ENCODE assay signal across 1 cellular context in the genomic region with DNA sequence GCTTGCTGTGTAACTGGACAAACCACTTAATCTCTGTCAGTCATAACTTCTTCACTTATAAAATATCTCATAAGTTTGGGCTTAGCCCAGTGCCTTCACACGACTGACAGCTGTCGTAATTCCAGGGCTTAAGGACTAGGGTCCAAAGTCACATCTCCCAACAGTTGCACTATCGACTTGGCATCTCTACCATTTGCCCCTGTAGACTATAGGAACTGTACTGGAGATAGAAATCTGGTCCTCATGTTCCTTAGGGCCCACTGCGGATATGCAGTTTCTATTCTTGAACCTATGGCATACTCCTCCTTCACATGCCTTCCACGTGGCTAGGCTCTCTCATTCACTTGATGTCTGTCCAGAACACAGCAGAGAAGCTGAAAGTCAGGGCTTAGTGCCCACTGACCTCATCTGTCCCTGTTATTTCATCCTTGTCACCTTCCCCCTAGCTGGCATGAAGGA.
TF ChIP-seq lines count a peak whose summit lies in the region.

No MANE protein-coding gene starts in this region.

TF ChIP-seq in HepG2, 621 proteins besides CTCF, POLR2A, EP300 and RAD21 (continues in another document):
- peak; percentile 20; the same call in 1 of the 2 replicates for TF ChIP-seq ZMYM3 (CRISPR knock-in tag; IDR thresholded peaks at IDR 0.05)
- no peak for TF ChIP-seq CBX1 (IDR thresholded peaks at IDR 0.05; ENCODE audit: low read depth)
- TF ChIP-seq NR3C1 (CRISPR knock-in tag; IDR thresholded peaks at IDR 0.05) = no peak
- TF ChIP-seq ZNF660 (CRISPR knock-in tag; IDR thresholded peaks at IDR 0.05; ENCODE audit: borderline replicate concordance, low read depth) = no peak
- TF ChIP-seq HDAC2 (CRISPR knock-in tag; IDR thresholded peaks at IDR 0.05) = no peak
- TF ChIP-seq TSC22D2 (CRISPR knock-in tag; IDR thresholded peaks at IDR 0.05; ENCODE audit: borderline replicate concordance) = no peak
- TF ChIP-seq ZNF816 (CRISPR knock-in tag; IDR thresholded peaks at IDR 0.05; ENCODE audit: borderline replicate concordance) = no peak
- TF ChIP-seq ZBTB21 (CRISPR knock-in tag; IDR thresholded peaks at IDR 0.05) = no peak
- no peak for TF ChIP-seq MAFG (CRISPR knock-in tag; IDR thresholded peaks at IDR 0.05)
- no peak for TF ChIP-seq ZNF598 (CRISPR knock-in tag; IDR thresholded peaks at IDR 0.05; ENCODE audit: borderline replicate concordance)
- no peak for TF ChIP-seq ZNF333 (CRISPR knock-in tag; IDR thresholded peaks at IDR 0.05; ENCODE audit: borderline replicate concordance)
- TF ChIP-seq ZNF550 (CRISPR knock-in tag; IDR thresholded peaks at IDR 0.05; ENCODE audit: borderline replicate concordance) = no peak
- TF ChIP-seq ZNF451 (CRISPR knock-in tag; IDR thresholded peaks at IDR 0.05) = no peak
- TF ChIP-seq ZNF772 (CRISPR knock-in tag; IDR thresholded peaks at IDR 0.05) = no peak
- no peak for TF ChIP-seq ARNTL (CRISPR knock-in tag; IDR thresholded peaks at IDR 0.05)
- TF ChIP-seq, protein P1, sequence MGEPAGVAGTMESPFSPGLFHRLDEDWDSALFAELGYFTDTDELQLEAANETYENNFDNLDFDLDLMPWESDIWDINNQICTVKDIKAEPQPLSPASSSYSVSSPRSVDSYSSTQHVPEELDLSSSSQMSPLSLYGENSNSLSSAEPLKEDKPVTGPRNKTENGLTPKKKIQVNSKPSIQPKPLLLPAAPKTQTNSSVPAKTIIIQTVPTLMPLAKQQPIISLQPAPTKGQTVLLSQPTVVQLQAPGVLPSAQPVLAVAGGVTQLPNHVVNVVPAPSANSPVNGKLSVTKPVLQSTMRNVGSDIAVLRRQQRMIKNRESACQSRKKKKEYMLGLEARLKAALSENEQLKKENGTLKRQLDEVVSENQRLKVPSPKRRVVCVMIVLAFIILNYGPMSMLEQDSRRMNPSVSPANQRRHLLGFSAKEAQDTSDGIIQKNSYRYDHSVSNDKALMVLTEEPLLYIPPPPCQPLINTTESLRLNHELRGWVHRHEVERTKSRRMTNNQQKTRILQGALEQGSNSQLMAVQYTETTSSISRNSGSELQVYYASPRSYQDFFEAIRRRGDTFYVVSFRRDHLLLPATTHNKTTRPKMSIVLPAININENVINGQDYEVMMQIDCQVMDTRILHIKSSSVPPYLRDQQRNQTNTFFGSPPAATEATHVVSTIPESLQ (CRISPR knock-in tag; conservative IDR thresholded peaks at IDR 0.05) = no peak
- no peak for TF ChIP-seq AHR (CRISPR knock-in tag; IDR thresholded peaks at IDR 0.05)
- no peak for TF ChIP-seq ZNF782 (CRISPR knock-in tag; IDR thresholded peaks at IDR 0.05; ENCODE audit: borderline replicate concordance)
- TF ChIP-seq ZNF543 (CRISPR knock-in tag; IDR thresholded peaks at IDR 0.05) = no peak
- no peak for TF ChIP-seq SOX5 (CRISPR knock-in tag; IDR thresholded peaks at IDR 0.05; ENCODE audit: borderline replicate concordance)
- no peak for TF ChIP-seq BCL6 (CRISPR knock-in tag; IDR thresholded peaks at IDR 0.05)
- no peak for TF ChIP-seq RFXANK (CRISPR knock-in tag; IDR thresholded peaks at IDR 0.05)
- peak; percentile 70; the same call in 1 of the 2 replicates for TF ChIP-seq ZNF331 (CRISPR knock-in tag; IDR thresholded peaks at IDR 0.05)
- no peak for TF ChIP-seq ZKSCAN1 (IDR thresholded peaks at IDR 0.05; ENCODE audit: low read length)
- TF ChIP-seq ARNT (IDR thresholded peaks at IDR 0.05) = no peak
- TF ChIP-seq, protein P2, sequence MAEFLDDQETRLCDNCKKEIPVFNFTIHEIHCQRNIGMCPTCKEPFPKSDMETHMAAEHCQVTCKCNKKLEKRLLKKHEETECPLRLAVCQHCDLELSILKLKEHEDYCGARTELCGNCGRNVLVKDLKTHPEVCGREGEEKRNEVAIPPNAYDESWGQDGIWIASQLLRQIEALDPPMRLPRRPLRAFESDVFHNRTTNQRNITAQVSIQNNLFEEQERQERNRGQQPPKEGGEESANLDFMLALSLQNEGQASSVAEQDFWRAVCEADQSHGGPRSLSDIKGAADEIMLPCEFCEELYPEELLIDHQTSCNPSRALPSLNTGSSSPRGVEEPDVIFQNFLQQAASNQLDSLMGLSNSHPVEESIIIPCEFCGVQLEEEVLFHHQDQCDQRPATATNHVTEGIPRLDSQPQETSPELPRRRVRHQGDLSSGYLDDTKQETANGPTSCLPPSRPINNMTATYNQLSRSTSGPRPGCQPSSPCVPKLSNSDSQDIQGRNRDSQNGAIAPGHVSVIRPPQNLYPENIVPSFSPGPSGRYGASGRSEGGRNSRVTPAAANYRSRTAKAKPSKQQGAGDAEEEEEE (CRISPR knock-in tag; IDR thresholded peaks at IDR 0.05; ENCODE audit: borderline replicate concordance) = peak; percentile 49; the same call in 1 of the 2 replicates
- TF ChIP-seq ZNF263 (CRISPR knock-in tag; IDR thresholded peaks at IDR 0.05) = no peak
- no peak for TF ChIP-seq TCF7L2 (IDR thresholded peaks at IDR 0.05; ENCODE audit: low read depth, low read length)
- TF ChIP-seq, protein P3, sequence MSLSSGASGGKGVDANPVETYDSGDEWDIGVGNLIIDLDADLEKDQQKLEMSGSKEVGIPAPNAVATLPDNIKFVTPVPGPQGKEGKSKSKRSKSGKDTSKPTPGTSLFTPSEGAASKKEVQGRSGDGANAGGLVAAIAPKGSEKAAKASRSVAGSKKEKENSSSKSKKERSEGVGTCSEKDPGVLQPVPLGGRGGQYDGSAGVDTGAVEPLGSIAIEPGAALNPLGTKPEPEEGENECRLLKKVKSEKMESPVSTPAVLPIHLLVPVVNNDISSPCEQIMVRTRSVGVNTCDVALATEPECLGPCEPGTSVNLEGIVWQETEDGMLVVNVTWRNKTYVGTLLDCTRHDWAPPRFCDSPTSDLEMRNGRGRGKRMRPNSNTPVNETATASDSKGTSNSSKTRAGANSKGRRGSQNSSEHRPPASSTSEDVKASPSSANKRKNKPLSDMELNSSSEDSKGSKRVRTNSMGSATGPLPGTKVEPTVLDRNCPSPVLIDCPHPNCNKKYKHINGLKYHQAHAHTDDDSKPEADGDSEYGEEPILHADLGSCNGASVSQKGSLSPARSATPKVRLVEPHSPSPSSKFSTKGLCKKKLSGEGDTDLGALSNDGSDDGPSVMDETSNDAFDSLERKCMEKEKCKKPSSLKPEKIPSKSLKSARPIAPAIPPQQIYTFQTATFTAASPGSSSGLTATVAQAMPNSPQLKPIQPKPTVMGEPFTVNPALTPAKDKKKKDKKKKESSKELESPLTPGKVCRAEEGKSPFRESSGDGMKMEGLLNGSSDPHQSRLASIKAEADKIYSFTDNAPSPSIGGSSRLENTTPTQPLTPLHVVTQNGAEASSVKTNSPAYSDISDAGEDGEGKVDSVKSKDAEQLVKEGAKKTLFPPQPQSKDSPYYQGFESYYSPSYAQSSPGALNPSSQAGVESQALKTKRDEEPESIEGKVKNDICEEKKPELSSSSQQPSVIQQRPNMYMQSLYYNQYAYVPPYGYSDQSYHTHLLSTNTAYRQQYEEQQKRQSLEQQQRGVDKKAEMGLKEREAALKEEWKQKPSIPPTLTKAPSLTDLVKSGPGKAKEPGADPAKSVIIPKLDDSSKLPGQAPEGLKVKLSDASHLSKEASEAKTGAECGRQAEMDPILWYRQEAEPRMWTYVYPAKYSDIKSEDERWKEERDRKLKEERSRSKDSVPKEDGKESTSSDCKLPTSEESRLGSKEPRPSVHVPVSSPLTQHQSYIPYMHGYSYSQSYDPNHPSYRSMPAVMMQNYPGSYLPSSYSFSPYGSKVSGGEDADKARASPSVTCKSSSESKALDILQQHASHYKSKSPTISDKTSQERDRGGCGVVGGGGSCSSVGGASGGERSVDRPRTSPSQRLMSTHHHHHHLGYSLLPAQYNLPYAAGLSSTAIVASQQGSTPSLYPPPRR (CRISPR knock-in tag; IDR thresholded peaks at IDR 0.05; ENCODE audit: borderline replicate concordance) = no peak
- no peak for TF ChIP-seq ZKSCAN5 (CRISPR knock-in tag; IDR thresholded peaks at IDR 0.05)
- TF ChIP-seq, protein P4, sequence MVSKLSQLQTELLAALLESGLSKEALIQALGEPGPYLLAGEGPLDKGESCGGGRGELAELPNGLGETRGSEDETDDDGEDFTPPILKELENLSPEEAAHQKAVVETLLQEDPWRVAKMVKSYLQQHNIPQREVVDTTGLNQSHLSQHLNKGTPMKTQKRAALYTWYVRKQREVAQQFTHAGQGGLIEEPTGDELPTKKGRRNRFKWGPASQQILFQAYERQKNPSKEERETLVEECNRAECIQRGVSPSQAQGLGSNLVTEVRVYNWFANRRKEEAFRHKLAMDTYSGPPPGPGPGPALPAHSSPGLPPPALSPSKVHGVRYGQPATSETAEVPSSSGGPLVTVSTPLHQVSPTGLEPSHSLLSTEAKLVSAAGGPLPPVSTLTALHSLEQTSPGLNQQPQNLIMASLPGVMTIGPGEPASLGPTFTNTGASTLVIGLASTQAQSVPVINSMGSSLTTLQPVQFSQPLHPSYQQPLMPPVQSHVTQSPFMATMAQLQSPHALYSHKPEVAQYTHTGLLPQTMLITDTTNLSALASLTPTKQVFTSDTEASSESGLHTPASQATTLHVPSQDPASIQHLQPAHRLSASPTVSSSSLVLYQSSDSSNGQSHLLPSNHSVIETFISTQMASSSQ (IDR thresholded peaks at IDR 0.05; ENCODE audit: low read depth) = no peak
- TF ChIP-seq, protein P4 (CRISPR knock-in tag; IDR thresholded peaks at IDR 0.05; ENCODE audit: borderline replicate concordance) = no peak
- TF ChIP-seq, protein P5, sequence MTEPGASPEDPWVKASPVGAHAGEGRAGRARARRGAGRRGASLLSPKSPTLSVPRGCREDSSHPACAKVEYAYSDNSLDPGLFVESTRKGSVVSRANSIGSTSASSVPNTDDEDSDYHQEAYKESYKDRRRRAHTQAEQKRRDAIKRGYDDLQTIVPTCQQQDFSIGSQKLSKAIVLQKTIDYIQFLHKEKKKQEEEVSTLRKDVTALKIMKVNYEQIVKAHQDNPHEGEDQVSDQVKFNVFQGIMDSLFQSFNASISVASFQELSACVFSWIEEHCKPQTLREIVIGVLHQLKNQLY (CRISPR knock-in tag; IDR thresholded peaks at IDR 0.05) = no peak
- TF ChIP-seq SIN3B (IDR thresholded peaks at IDR 0.05; ENCODE audit: low read length) = no peak
- no peak for TF ChIP-seq ZBTB3 (CRISPR knock-in tag; IDR thresholded peaks at IDR 0.05; ENCODE audit: borderline replicate concordance, low read depth)
- TF ChIP-seq KLF15 (CRISPR knock-in tag; IDR thresholded peaks at IDR 0.05; ENCODE audit: borderline replicate concordance) = no peak
- TF ChIP-seq ZNF607 (CRISPR knock-in tag; IDR thresholded peaks at IDR 0.05; ENCODE audit: borderline replicate concordance) = 0 out of 2 replicates have a peak, but pooled peaks have one; percentile 45
- TF ChIP-seq STAG1 (CRISPR knock-in tag; IDR thresholded peaks at IDR 0.05) = no peak
- TF ChIP-seq, protein P6, sequence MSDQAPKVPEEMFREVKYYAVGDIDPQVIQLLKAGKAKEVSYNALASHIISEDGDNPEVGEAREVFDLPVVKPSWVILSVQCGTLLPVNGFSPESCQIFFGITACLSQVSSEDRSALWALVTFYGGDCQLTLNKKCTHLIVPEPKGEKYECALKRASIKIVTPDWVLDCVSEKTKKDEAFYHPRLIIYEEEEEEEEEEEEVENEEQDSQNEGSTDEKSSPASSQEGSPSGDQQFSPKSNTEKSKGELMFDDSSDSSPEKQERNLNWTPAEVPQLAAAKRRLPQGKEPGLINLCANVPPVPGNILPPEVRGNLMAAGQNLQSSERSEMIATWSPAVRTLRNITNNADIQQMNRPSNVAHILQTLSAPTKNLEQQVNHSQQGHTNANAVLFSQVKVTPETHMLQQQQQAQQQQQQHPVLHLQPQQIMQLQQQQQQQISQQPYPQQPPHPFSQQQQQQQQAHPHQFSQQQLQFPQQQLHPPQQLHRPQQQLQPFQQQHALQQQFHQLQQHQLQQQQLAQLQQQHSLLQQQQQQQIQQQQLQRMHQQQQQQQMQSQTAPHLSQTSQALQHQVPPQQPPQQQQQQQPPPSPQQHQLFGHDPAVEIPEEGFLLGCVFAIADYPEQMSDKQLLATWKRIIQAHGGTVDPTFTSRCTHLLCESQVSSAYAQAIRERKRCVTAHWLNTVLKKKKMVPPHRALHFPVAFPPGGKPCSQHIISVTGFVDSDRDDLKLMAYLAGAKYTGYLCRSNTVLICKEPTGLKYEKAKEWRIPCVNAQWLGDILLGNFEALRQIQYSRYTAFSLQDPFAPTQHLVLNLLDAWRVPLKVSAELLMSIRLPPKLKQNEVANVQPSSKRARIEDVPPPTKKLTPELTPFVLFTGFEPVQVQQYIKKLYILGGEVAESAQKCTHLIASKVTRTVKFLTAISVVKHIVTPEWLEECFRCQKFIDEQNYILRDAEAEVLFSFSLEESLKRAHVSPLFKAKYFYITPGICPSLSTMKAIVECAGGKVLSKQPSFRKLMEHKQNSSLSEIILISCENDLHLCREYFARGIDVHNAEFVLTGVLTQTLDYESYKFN (CRISPR knock-in tag; conservative IDR thresholded peaks at IDR 0.05) = no peak
- no peak for TF ChIP-seq ZNF577 (CRISPR knock-in tag; IDR thresholded peaks at IDR 0.05; ENCODE audit: borderline replicate concordance, low read depth)
- no peak for TF ChIP-seq NFE2L1 (CRISPR knock-in tag; IDR thresholded peaks at IDR 0.05; ENCODE audit: borderline replicate concordance)
- TF ChIP-seq ZNF562 (CRISPR knock-in tag; IDR thresholded peaks at IDR 0.05; ENCODE audit: borderline replicate concordance) = no peak
- TF ChIP-seq, protein P7, sequence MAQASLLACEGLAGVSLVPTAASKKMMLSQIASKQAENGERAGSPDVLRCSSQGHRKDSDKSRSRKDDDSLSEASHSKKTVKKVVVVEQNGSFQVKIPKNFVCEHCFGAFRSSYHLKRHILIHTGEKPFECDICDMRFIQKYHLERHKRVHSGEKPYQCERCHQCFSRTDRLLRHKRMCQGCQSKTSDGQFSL (CRISPR knock-in tag; IDR thresholded peaks at IDR 0.05) = no peak
- no peak for TF ChIP-seq MBD4 (IDR thresholded peaks at IDR 0.05; ENCODE audit: borderline replicate concordance, low read length)
- no peak for TF ChIP-seq NR2F6 (IDR thresholded peaks at IDR 0.05)
- TF ChIP-seq NR2F6 (CRISPR knock-in tag; IDR thresholded peaks at IDR 0.05) = 0 out of 2 replicates have a peak, but pooled peaks have one; percentile 6
- TF ChIP-seq, protein P8, sequence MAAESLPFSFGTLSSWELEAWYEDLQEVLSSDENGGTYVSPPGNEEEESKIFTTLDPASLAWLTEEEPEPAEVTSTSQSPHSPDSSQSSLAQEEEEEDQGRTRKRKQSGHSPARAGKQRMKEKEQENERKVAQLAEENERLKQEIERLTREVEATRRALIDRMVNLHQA (CRISPR knock-in tag; IDR thresholded peaks at IDR 0.05) = no peak
- 0 out of 2 replicates have a peak, but pooled peaks have one; percentile 30 for TF ChIP-seq HDAC1 (CRISPR knock-in tag; IDR thresholded peaks at IDR 0.05)
- TF ChIP-seq FOSL2 (CRISPR knock-in tag; IDR thresholded peaks at IDR 0.05) = no peak
